ENCODE assay signal across 19 cellular contexts in genomic region chr3:115418583-115418982, GRCh38.
DNase-seq lines count a peak whose midpoint lies in the region; ATAC-seq and TF ChIP-seq lines count a peak whose summit lies in the region.
"Had no signal": no experiment of that assay in that cellular context is flagged by ENCODE, and none has a peak within 500 bp of the region (broad histone marks: within the 10 kb centered on the region; RNA-seq: fewer than 3 reads in every experiment).

No MANE protein-coding gene starts in this region.

- H2AFZ ChIP-seq in neural progenitor cell (replicated peaks), result peak overlapping the region; percentile 54

- no peaks in the 10 kb centered on the region for H3K9me3 ChIP-seq in T-helper 17 cell (ENCODE audit: control insufficient read depth, low read length, poor library complexity, severe bottlenecking)
- H3K9me3 ChIP-seq in neural progenitor cell (ENCODE audit: low read depth), result no peaks in the 10 kb centered on the region
- H3K9me3 ChIP-seq: Caco-2 had no signal

- no peaks in the 10 kb centered on the region for H4K20me1 ChIP-seq in neural progenitor cell (ENCODE audit: low read depth)

- H3K36me3 Mint-ChIP-seq in T-helper 17 cell (ENCODE audit: low read depth) (no peaks in the 10 kb centered on the region), neural progenitor cell (no peaks in the 10 kb centered on the region)
- H3K36me3 Mint-ChIP-seq in activated T-helper 1 cell treated with anti-CD3 and anti-CD28 coated beads, Interleukin-12 subunit alpha, Interleukin-12 subunit beta, Interleukin-2, Interleukin-4 antibody, amounts not matched to agents 30 ng/mL and 10 ng/mL and 1 ng/mL, durations not matched to agents 14 hours and 24 hours and 36 hours (ENCODE audit: low read depth), result no peaks in the 10 kb centered on the region

- no peak overlapping the region for H3K4me2 ChIP-seq in neural progenitor cell

- H3K4me3 ChIP-seq in neural progenitor cell, result no peak overlapping the region

- H3K27ac Mint-ChIP-seq in T-helper 17 cell (no peak overlapping the region), neural progenitor cell (peak overlapping the region; percentile 0)
- no peak overlapping the region for H3K27ac Mint-ChIP-seq in activated T-helper 1 cell treated with anti-CD3 and anti-CD28 coated beads, Interleukin-12 subunit alpha, Interleukin-12 subunit beta, Interleukin-2, Interleukin-4 antibody, amounts not matched to agents 30 ng/mL and 10 ng/mL and 1 ng/mL, durations not matched to agents 14 hours and 24 hours and 36 hours
- H3K27ac Mint-ChIP-seq: activated T-cell treated with anti-CD3 and anti-CD28 coated beads, Interleukin-2, amount 50 U/mL, for 72 hours had no signal

- H3K4me1 Mint-ChIP-seq in T-helper 17 cell (peaks cover 8% of the 10 kb centered on the region), neural progenitor cell (peaks cover 41% of the 10 kb centered on the region)
- no peaks in the 10 kb centered on the region for H3K4me1 Mint-ChIP-seq in activated T-helper 1 cell treated with anti-CD3 and anti-CD28 coated beads, Interleukin-12 subunit alpha, Interleukin-12 subunit beta, Interleukin-2, Interleukin-4 antibody, amounts not matched to agents 30 ng/mL and 10 ng/mL and 1 ng/mL, durations not matched to agents 14 hours and 24 hours and 36 hours (ENCODE audit: low read depth)

- no peaks in the 10 kb centered on the region for H3K27me3 ChIP-seq in neural progenitor cell

- no peak overlapping the region for H3K27ac ChIP-seq in neural progenitor cell

- H3K27me3 Mint-ChIP-seq in T-helper 17 cell (no peaks in the 10 kb centered on the region), neural progenitor cell (ENCODE audit: insufficient read depth, low read depth) (no peaks in the 10 kb centered on the region)
- no peaks in the 10 kb centered on the region for H3K27me3 Mint-ChIP-seq in activated T-helper 1 cell treated with anti-CD3 and anti-CD28 coated beads, Interleukin-12 subunit alpha, Interleukin-12 subunit beta, Interleukin-2, Interleukin-4 antibody, amounts not matched to agents 30 ng/mL and 10 ng/mL and 1 ng/mL, durations not matched to agents 14 hours and 24 hours and 36 hours (ENCODE audit: insufficient read depth)

- H3K9me3 Mint-ChIP-seq in neural progenitor cell, result no peaks in the 10 kb centered on the region
- H3K9me3 Mint-ChIP-seq in activated T-helper 1 cell treated with anti-CD3 and anti-CD28 coated beads, Interleukin-12 subunit alpha, Interleukin-12 subunit beta, Interleukin-2, Interleukin-4 antibody, amounts not matched to agents 30 ng/mL and 10 ng/mL and 1 ng/mL, durations not matched to agents 14 hours and 24 hours and 36 hours, result no peaks in the 10 kb centered on the region
- H3K9me3 Mint-ChIP-seq: activated T-cell treated with anti-CD3 and anti-CD28 coated beads, Interleukin-2, amount 50 U/mL, for 72 hours had no signal

- H3K9ac ChIP-seq in neural progenitor cell, result no peak overlapping the region

- H3K79me2 ChIP-seq in neural progenitor cell (ENCODE audit: low read depth), result no peaks in the 10 kb centered on the region

- H3K4me3 Mint-ChIP-seq in T-helper 17 cell, result no peak overlapping the region
- no peak overlapping the region for H3K4me3 Mint-ChIP-seq in neural progenitor cell
- H3K4me3 Mint-ChIP-seq in activated T-helper 1 cell treated with anti-CD3 and anti-CD28 coated beads, Interleukin-12 subunit alpha, Interleukin-12 subunit beta, Interleukin-2, Interleukin-4 antibody, amounts not matched to agents 30 ng/mL and 10 ng/mL and 1 ng/mL, durations not matched to agents 14 hours and 24 hours and 36 hours, result no peak overlapping the region
- H3K4me3 Mint-ChIP-seq: activated T-cell treated with anti-CD3 and anti-CD28 coated beads, Interleukin-2, amount 50 U/mL, for 72 hours had no signal

- peaks cover 3% of the 10 kb centered on the region for H3K4me1 ChIP-seq in neural progenitor cell
- H3K4me1 ChIP-seq: Caco-2 had no signal

- ATAC-seq in T-helper 17 cell (peak; percentile 57), HG02870 (IDR thresholded peaks at IDR 0.05; ENCODE audit: unreplicated experiment) (no peak)
- ATAC-seq: activated T-cell treated with anti-CD3 and anti-CD28 coated beads, Interleukin-2, amount 50 U/mL, for 72 hours; right cardiac atrium; SK-N-SH treated with all-trans-retinoic acid at 6 μM for 48 hours had no signal

- intact Hi-C loops in activated T-helper 1 cell treated with anti-CD3 and anti-CD28 coated beads, Interleukin-12 subunit alpha, Interleukin-12 subunit beta, Interleukin-2, Interleukin-4 antibody, amounts not matched to agents 30 ng/mL and 10 ng/mL and 1 ng/mL, durations not matched to agents 14 hours and 24 hours and 36 hours (cut with micrococcal nuclease), result no loop called here

- H3F3A ChIP-seq in neural progenitor cell (ENCODE audit: low read depth), result no peaks in the 10 kb centered on the region

- no peaks in the 10 kb centered on the region for H3K36me3 ChIP-seq in neural progenitor cell

- TF ChIP-seq CTCF in neural progenitor cell (IDR thresholded peaks at IDR 0.05), result no peak

- peak; percentile 39 for DNase-seq in NCI-H2171 treated with DMSO at 0.1 percent for 48 hours (lab: John Stamatoyannopoulos, UW)
- DNase-seq in NCI-H2171 (lab: John Stamatoyannopoulos, UW), result no peak
- peak; percentile 7 for DNase-seq in NCI-H1105 (lab: John Stamatoyannopoulos, UW)
- DNase-seq in T-helper 17 cell, result no peak
- DNase-seq in neural progenitor cell (ENCODE audit: low spot score), result no peak
- no peak for DNase-seq in activated gamma-delta T cell (lab: John Stamatoyannopoulos, UW)
- DNase-seq in activated T-helper 1 cell treated with anti-CD3 and anti-CD28 coated beads, Interleukin-12 subunit alpha, Interleukin-12 subunit beta, Interleukin-2, Interleukin-4 antibody, amounts not matched to agents 30 ng/mL and 10 ng/mL and 1 ng/mL, durations not matched to agents 14 hours and 24 hours and 36 hours (ENCODE audit: low spot score), result no peak
- DNase-seq: activated CD4-positive, alpha-beta T cell treated with anti-CD3 and anti-CD28 coated beads, Interleukin-2, amount 50 U/mL, for 48 hours; activated T-cell treated with anti-CD3 and anti-CD28 coated beads, Interleukin-2, amount 50 U/mL, for 72 hours; Caco-2; effector CD4-positive, alpha-beta T cell; hippocampal formation; kidney glomerular epithelial cell; midbrain; NCI-H446 treated with DMSO at 0.1 percent for 48 hours; occipital lobe; right cardiac atrium had no signal

Comparison
In these comparisons a context has a peak if more than half of its experiments do, and no peak if none do; other contexts are left out.
1. DNase-seq: peak in NCI-H2171 treated with DMSO at 0.1 percent for 48 hours (single experiment) and NCI-H1105 (single experiment); none in NCI-H2171 (single experiment), T-helper 17 cell (0 of 3), neural progenitor cell (single experiment), activated gamma-delta T cell (single experiment) and activated T-helper 1 cell treated with anti-CD3 and anti-CD28 coated beads, Interleukin-12 subunit alpha, Interleukin-12 subunit beta, Interleukin-2, Interleukin-4 antibody, amounts not matched to agents 30 ng/mL and 10 ng/mL and 1 ng/mL, durations not matched to agents 14 hours and 24 hours and 36 hours (single experiment).